ENCODE assay signal across 10 cellular contexts in the genomic region with DNA sequence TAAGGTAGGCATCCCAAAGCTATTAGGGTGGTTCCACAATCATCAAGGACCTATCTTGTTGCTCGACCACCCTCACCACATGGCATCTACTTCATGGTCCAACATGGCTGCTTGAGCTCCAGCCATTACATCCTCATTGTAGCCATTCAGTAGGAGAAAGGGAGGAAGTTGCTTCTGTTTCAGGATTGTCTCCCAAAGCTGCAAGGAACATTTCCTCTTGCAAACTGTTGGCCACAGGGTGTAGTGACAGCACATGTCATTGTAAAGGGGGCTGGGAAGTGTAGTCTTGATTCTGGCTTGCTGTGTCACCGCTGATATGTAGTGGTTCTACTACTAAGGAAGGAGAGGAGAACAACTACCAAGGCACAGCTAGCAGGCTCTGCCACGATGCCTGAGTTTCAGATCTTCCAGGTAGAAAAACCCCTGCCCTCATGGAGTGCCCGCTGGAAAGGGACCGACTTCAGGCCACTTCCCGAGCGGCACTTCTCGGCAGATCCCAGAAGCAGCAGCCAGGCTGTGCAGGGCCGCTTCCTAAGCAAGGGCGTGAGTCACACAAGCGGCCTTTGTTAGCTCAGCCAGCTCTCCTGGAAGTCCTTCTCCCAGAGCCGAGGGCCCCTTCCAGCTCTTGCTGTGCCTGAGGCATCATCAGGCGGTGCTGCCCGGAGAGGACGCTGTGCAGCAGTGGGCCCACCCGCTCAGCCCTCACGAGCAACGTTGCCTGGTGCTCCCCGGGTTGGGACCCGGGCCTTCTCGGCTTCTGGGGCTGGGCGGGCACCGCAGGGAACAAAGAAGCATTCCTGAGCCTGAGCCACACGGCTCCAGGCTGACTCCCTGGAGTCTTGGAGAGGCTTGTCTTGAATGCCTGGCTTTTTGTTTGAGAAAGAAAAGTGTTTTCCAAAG. TPM values are rescaled to one million over a fixed set of nuclear protein-coding genes. Genes with fewer than 3 reads are reported as not detected.
DNase-seq lines count a peak whose midpoint lies in the region; ATAC-seq and TF ChIP-seq lines count a peak whose summit lies in the region.
"Had no signal": no experiment of that assay in that cellular context is flagged by ENCODE, and none has a peak within 500 bp of the region (broad histone marks: within the 10 kb centered on the region; RNA-seq: fewer than 3 reads in every experiment).

No MANE protein-coding gene starts in this region.

- TF ChIP-seq CTCF in GM13977 (IDR thresholded peaks at IDR 0.05; ENCODE audit: extremely low read depth, insufficient read depth, missing control alignments) (no peak), ascending aorta (IDR thresholded peaks at IDR 0.05) (peak in 2 of 3 experiments; percentile 39 to 41)

- H3K9me3 Mint-ChIP-seq in T-cell = no peaks in the 10 kb centered on the region

- H3K9me3 ChIP-seq in ascending aorta = no peaks in the 10 kb centered on the region

- H3K4me3 ChIP-seq in ascending aorta = peak overlapping the region in 1 of 2 donors; percentile 50

- no peak overlapping the region for H3K4me3 Mint-ChIP-seq in T-cell

- H3K27ac Mint-ChIP-seq in T-cell = no peak overlapping the region

- H3K36me3 Mint-ChIP-seq in T-cell = no peaks in the 10 kb centered on the region

- peaks cover 0 to under 1% of the 10 kb centered on the region in 2 donors for H3K27me3 Mint-ChIP-seq in T-cell

- H3K4me1 ChIP-seq in ascending aorta = peaks cover 0 to 6% of the 10 kb centered on the region in 2 donors

- CTCF ChIA-PET in T-cell (lab: Charles Lee) = no interaction called here

- ATAC-seq in left ventricle myocardium superior (peak; percentile 90), T-cell (replicated peaks in 1 of 4) (no peak), GM21576 (IDR thresholded peaks at IDR 0.05; ENCODE audit: unreplicated experiment) (no peak)

- DNase-seq in GM13977 (ENCODE audit: low spot score) (peak; percentile 5), ascending aorta (ENCODE audit: low spot score in 2 of 2) (peak; percentile 41 to 86), left ventricle myocardium superior (peak; percentile 67), putamen (ENCODE audit: low spot score) (peak; percentile 76), T-cell (no peak), NK-92 (lab: John Stamatoyannopoulos, UW; ENCODE audit: unreplicated experiment) (no peak)
- no peak for DNase-seq in effector CD8-positive, alpha-beta T cell (lab: John Stamatoyannopoulos, UW)
- DNase-seq: central memory CD4-positive, alpha-beta T cell; NCI-H1048 had no signal

- no peaks in the 10 kb centered on the region for H3K27me3 ChIP-seq in ascending aorta

- no peaks in the 10 kb centered on the region for H3K36me3 ChIP-seq in ascending aorta

- H3K27ac ChIP-seq in ascending aorta = peak overlapping the region; percentile 64 to 66

- intact Hi-C loops in ascending aorta (cut with DNase I) = no loop called here
- intact Hi-C loops in left ventricle myocardium superior (cut with micrococcal nuclease) = no loop called here

- H3K4me1 Mint-ChIP-seq in T-cell = no peaks in the 10 kb centered on the region

- in situ Hi-C loops in GM13977 (cut with MboI; ENCODE audit: low pct_unique_long_range_greater_than_20kb, low sequenced_read_pairs, unreplicated experiment) = no loop called here

- POLR2A ChIA-PET in T-cell (lab: Charles Lee) = no interaction called here

RNA-seq across cellular contexts. Expression of gene HS6ST1, which starts 58.2 kb away (rescaled TPM):
- total RNA-seq in ascending aorta (42.7 TPM), left ventricle myocardium superior (35.2 TPM), T-cell (10 to 100 TPM in 3 of 5 donors, 1 to 10 TPM in 2; 7.6 to 15.6 (median 15.4) TPM)

Comparison
In these comparisons a context has a peak if more than half of its experiments do, and no peak if none do; other contexts are left out.
1. DNase-seq: peak in GM13977 (single experiment), ascending aorta (2 of 2), left ventricle myocardium superior (single experiment) and putamen (single experiment); none in effector CD8-positive, alpha-beta T cell (single experiment), T-cell (0 of 34) and NK-92 (single experiment).